In the genomic region with DNA sequence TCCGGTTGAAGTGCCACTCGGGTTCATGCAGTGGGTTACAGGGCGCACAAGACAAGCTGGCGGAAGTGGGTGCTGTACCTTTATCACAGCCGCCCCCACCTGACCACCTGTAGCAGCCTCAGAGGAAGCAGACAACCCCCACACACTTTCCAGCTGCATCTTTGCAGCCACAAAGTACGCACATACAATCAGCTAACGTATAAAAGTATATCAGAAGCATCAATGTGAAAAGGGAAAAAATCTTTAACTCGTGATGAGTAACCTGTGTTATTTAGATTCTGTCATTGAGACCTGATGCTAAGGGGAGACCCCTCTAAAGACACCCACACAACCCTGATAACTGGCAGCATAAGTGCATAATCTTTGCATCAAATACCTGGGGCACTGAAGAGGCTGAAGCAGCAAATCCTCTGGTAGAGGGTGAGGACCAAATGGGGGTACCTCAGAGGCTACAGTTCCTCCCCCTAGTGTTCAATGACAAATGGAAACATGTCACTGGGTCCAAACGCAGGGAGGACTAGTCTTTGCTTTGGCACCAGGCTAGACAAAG, we compare ENCODE assay signal across 10 cellular contexts. TPM values are rescaled to one million over a fixed set of nuclear protein-coding genes. Genes with fewer than 3 reads are reported as not detected.
DNase-seq lines count a peak whose midpoint lies in the region; ATAC-seq and TF ChIP-seq lines count a peak whose summit lies in the region.
"Had no signal": no experiment of that assay in that cellular context is flagged by ENCODE, and none has a peak within 500 bp of the region (broad histone marks: within the 10 kb centered on the region; RNA-seq: fewer than 3 reads in every experiment).

No MANE protein-coding gene starts in this region.

- H3K27me3 Mint-ChIP-seq in activated CD8-positive, alpha-beta T cell treated with anti-CD3 and anti-CD28 coated beads, Interleukin-2, amount 10 ng/mL, durations not matched to agents 7 days and 5 days (ENCODE audit: low read depth): no peaks in the 10 kb centered on the region
- no peaks in the 10 kb centered on the region for H3K27me3 Mint-ChIP-seq in progenitor cell of endocrine pancreas

- TF ChIP-seq CTCF in ovary (IDR thresholded peaks at IDR 0.05) (no peak), progenitor cell of endocrine pancreas (IDR thresholded peaks at IDR 0.05; ENCODE audit: unreplicated experiment) (no peak)

- H3K27ac ChIP-seq in ovary: no peak overlapping the region
- H3K27ac ChIP-seq: pancreas had no signal

- ATAC-seq in HG02678 (IDR thresholded peaks at IDR 0.05; ENCODE audit: unreplicated experiment) (peak; percentile 59), HG03097 (IDR thresholded peaks at IDR 0.05; ENCODE audit: low FRiP score, unreplicated experiment) (no peak)
- ATAC-seq in activated CD8-positive, alpha-beta T cell treated with anti-CD3 and anti-CD28 coated beads, Interleukin-2, amount 10 ng/mL, durations not matched to agents 7 days and 5 days: peak; percentile 87

- H3K9me3 Mint-ChIP-seq in activated CD8-positive, alpha-beta T cell treated with anti-CD3 and anti-CD28 coated beads, Interleukin-2, amount 10 ng/mL, durations not matched to agents 7 days and 5 days (ENCODE audit: insufficient read depth): peaks cover 10% of the 10 kb centered on the region
- H3K9me3 Mint-ChIP-seq in progenitor cell of endocrine pancreas (ENCODE audit: low read depth): peaks cover 9% of the 10 kb centered on the region

- H3K36me3 ChIP-seq in ovary: no peaks in the 10 kb centered on the region
- H3K36me3 ChIP-seq: pancreas had no signal

- H3K27me3 ChIP-seq in ovary: no peaks in the 10 kb centered on the region
- H3K27me3 ChIP-seq: pancreas had no signal

- no peak overlapping the region for H3K4me3 ChIP-seq in ovary
- H3K4me3 ChIP-seq: pancreas had no signal

- H3K9me3 ChIP-seq in ovary: no peaks in the 10 kb centered on the region
- H3K9me3 ChIP-seq: pancreas had no signal

- peaks cover 91% of the 10 kb centered on the region for H3K4me1 Mint-ChIP-seq in activated CD8-positive, alpha-beta T cell treated with anti-CD3 and anti-CD28 coated beads, Interleukin-2, amount 10 ng/mL, durations not matched to agents 7 days and 5 days (ENCODE audit: low read depth)
- no peaks in the 10 kb centered on the region for H3K4me1 Mint-ChIP-seq in progenitor cell of endocrine pancreas (ENCODE audit: low read depth)

- peak; percentile 94 for DNase-seq in activated CD8-positive, alpha-beta T cell treated with anti-CD3 and anti-CD28 coated beads, Interleukin-2, amount 10 ng/mL, durations not matched to agents 7 days and 5 days
- DNase-seq in germinal center (ENCODE audit: low spot score) (peak; percentile 53), ovary (no peak), progenitor cell of endocrine pancreas (ENCODE audit: low spot score, unreplicated experiment) (no peak), A172 (ENCODE audit: low spot score) (no peak)
- peak; percentile 54 to 83 for DNase-seq in stimulated activated CD8-positive, alpha-beta memory T cell treated with anti-CD3 and anti-CD28 coated beads, Interleukin-4, amount 100 ng/mL, for 1 hour (ENCODE audit: low read depth in 2 of 2, low spot score in 1 of 2)
- DNase-seq: NCI-H1092 treated with DMSO at 0.1 percent for 48 hours, pancreas had no signal

- H3K36me3 Mint-ChIP-seq in activated CD8-positive, alpha-beta T cell treated with anti-CD3 and anti-CD28 coated beads, Interleukin-2, amount 10 ng/mL, durations not matched to agents 7 days and 5 days (ENCODE audit: low read depth): peaks cover 52% of the 10 kb centered on the region
- peaks cover 16% of the 10 kb centered on the region for H3K36me3 Mint-ChIP-seq in progenitor cell of endocrine pancreas (ENCODE audit: insufficient read depth)

- TF ChIP-seq POLR2A in ovary (IDR thresholded peaks at IDR 0.05): no peak

- CTCF ChIA-PET in activated CD8-positive, alpha-beta T cell treated with anti-CD3 and anti-CD28 coated beads, Interleukin-2, amount 10 ng/mL, durations not matched to agents 7 days and 5 days (lab: Charles Lee): interaction anchor here (0.6 to 4.4 kb wide), 30 partner anchors 10 to 334 kb away, joined by 3 to 31 read pairs (median 4); no protein-coding TSS in a partner anchor

- POLR2A ChIA-PET in activated CD8-positive, alpha-beta T cell treated with anti-CD3 and anti-CD28 coated beads, Interleukin-2, amount 10 ng/mL, durations not matched to agents 7 days and 5 days (lab: Charles Lee): interaction anchor here (0.8 to 6.1 kb wide), 17 partner anchors 9 to 198 kb away, joined by 3 to 48 read pairs (median 4); no protein-coding TSS in a partner anchor

- intact Hi-C loops in ovary (cut with DNase I): no loop called here

- H3K27ac Mint-ChIP-seq in activated CD8-positive, alpha-beta T cell treated with anti-CD3 and anti-CD28 coated beads, Interleukin-2, amount 10 ng/mL, durations not matched to agents 7 days and 5 days: peak overlapping the region; percentile 94
- no peak overlapping the region for H3K27ac Mint-ChIP-seq in progenitor cell of endocrine pancreas

- TF ChIP-seq EP300 in ovary (IDR thresholded peaks at IDR 0.05): no peak

- peaks cover 2% of the 10 kb centered on the region for H3K4me1 ChIP-seq in ovary (ENCODE audit: insufficient read depth)
- H3K4me1 ChIP-seq: pancreas had no signal

- peak overlapping the region; percentile 75 for H3K4me3 Mint-ChIP-seq in activated CD8-positive, alpha-beta T cell treated with anti-CD3 and anti-CD28 coated beads, Interleukin-2, amount 10 ng/mL, durations not matched to agents 7 days and 5 days
- no peak overlapping the region for H3K4me3 Mint-ChIP-seq in progenitor cell of endocrine pancreas (ENCODE audit: low read depth)

- 59 to 65% (median 62%) methylated on average over 9 of the region's 9 CpGs for WGBS in ovary, 3 donors

RNA-seq across cellular contexts. Expression of a gene that starts 22.1 kb away (rescaled TPM):
- 10 to 100 TPM; 61.3 to 70.9 TPM for total RNA-seq in activated CD8-positive, alpha-beta T cell treated with anti-CD3 and anti-CD28 coated beads, Interleukin-2, amount 10 ng/mL, durations not matched to agents 7 days and 5 days
- 10 to 100 TPM in 5 of 7 donors, 1 to 10 TPM in 2; 7.4 to 19.2 (median 16.1) TPM for total RNA-seq in ovary
- 1 to 10 TPM; 2.6 to 3.2 TPM for polyA plus RNA-seq in ovary
- total RNA-seq in progenitor cell of endocrine pancreas: 11.2 and 12.3 TPM in 2 replicates
- 0.03 and 0.65 TPM in 2 replicates for total RNA-seq in A172 (2014; rRNA removed; shearing (Covaris generic))

Comparison
In these comparisons a context has a peak if more than half of its experiments do, and no peak if none do; other contexts are left out.
1. DNase-seq: peak in activated CD8-positive, alpha-beta T cell treated with anti-CD3 and anti-CD28 coated beads, Interleukin-2, amount 10 ng/mL, durations not matched to agents 7 days and 5 days (single experiment), germinal center (single experiment) and stimulated activated CD8-positive, alpha-beta memory T cell treated with anti-CD3 and anti-CD28 coated beads, Interleukin-4, amount 100 ng/mL, for 1 hour (2 of 2); none in ovary (0 of 5), progenitor cell of endocrine pancreas (single experiment) and A172 (single experiment).